9 cellular contexts compared by ENCODE assay signal in genomic region chr16:66905633-66906539, GRCh38. TPM values are rescaled to one million over a fixed set of nuclear protein-coding genes. Genes with fewer than 3 reads are reported as not detected.
DNase-seq lines count a peak whose midpoint lies in the region; ATAC-seq lines count a peak whose summit lies in the region.
"Had no signal": no experiment of that assay in that cellular context is flagged by ENCODE, and none has a peak within 500 bp of the region (broad histone marks: within the 10 kb centered on the region; RNA-seq: fewer than 3 reads in every experiment).

No MANE protein-coding gene starts in this region.

- DNase-seq in 8988T = peak; percentile 21
- DNase-seq in HuH-7 (ENCODE audit: low spot score) = peak; percentile 79
- peak; percentile 83 for DNase-seq in left kidney (ENCODE audit: low read depth, low spot score)
- DNase-seq in GM23248 = no peak
- no peak for DNase-seq in cerebellar cortex (ENCODE audit: low spot score)

- H3K9ac ChIP-seq in GM23248 = no peak overlapping the region

- H3K79me2 ChIP-seq in GM23248 (ENCODE audit: insufficient read depth) = no peaks in the 10 kb centered on the region

- no peak overlapping the region for H3K27ac ChIP-seq in GM23248

- in situ Hi-C loops in GM23248 (cut with MboI) = no loop called here

- no peaks in the 10 kb centered on the region for H3K27me3 ChIP-seq in GM23248 (replicated peaks; ENCODE audit: insufficient read depth)

- H4K20me1 ChIP-seq in GM23248 (ENCODE audit: insufficient read depth) = no peaks in the 10 kb centered on the region

- H3K9me3 ChIP-seq in GM23248 (ENCODE audit: low read depth) = no peaks in the 10 kb centered on the region

- 77 to 79% methylated on average over 11 of the region's 11 CpGs for WGBS in GM23248 (ENCODE audit: low coverage in 1 of 2, low lambda C conversion rate in 2 of 2, missing lambda C conversion rate in 2 of 2), 2 experiments

- no peaks in the 10 kb centered on the region for H3K9me3 Mint-ChIP-seq in activated T-helper 17 cell treated with anti-CD3 and anti-CD28 coated beads, Interleukin-2, amount 50 U/mL, for 72 hours

- no peaks in the 10 kb centered on the region for H3K36me3 ChIP-seq in GM23248 (ENCODE audit: low read depth)

- H3K4me1 Mint-ChIP-seq in activated T-helper 17 cell treated with anti-CD3 and anti-CD28 coated beads, Interleukin-2, amount 50 U/mL, for 72 hours = peaks cover 9% of the 10 kb centered on the region

- H3K4me1 ChIP-seq in GM23248 (ENCODE audit: insufficient read depth) = no peaks in the 10 kb centered on the region

- no peak overlapping the region for H3K27ac Mint-ChIP-seq in activated T-helper 17 cell treated with anti-CD3 and anti-CD28 coated beads, Interleukin-2, amount 50 U/mL, for 72 hours

- no peak overlapping the region for H3K4me3 Mint-ChIP-seq in activated T-helper 17 cell treated with anti-CD3 and anti-CD28 coated beads, Interleukin-2, amount 50 U/mL, for 72 hours

- no peaks in the 10 kb centered on the region for H3F3A ChIP-seq in GM23248 (ENCODE audit: insufficient read depth)

- H3K36me3 Mint-ChIP-seq in activated T-helper 17 cell treated with anti-CD3 and anti-CD28 coated beads, Interleukin-2, amount 50 U/mL, for 72 hours (ENCODE audit: low read depth) = no peaks in the 10 kb centered on the region

- no peaks in the 10 kb centered on the region for H3K9me2 ChIP-seq in GM23248 (ENCODE audit: insufficient read depth)

- H3K27me3 Mint-ChIP-seq in activated T-helper 17 cell treated with anti-CD3 and anti-CD28 coated beads, Interleukin-2, amount 50 U/mL, for 72 hours = no peaks in the 10 kb centered on the region

- peak; percentile 38 for ATAC-seq in activated T-helper 17 cell treated with anti-CD3 and anti-CD28 coated beads, Interleukin-2, amount 50 U/mL, for 72 hours (replicated peaks)
- ATAC-seq in GM19467 (IDR thresholded peaks at IDR 0.05; ENCODE audit: unreplicated experiment) (no peak), HG03342 (IDR thresholded peaks at IDR 0.05; ENCODE audit: unreplicated experiment) (no peak)

- no peak overlapping the region for H3K4me3 ChIP-seq in GM23248

- H2AFZ ChIP-seq in GM23248 = no peak overlapping the region

- no peak overlapping the region for H3K4me2 ChIP-seq in GM23248 (ENCODE audit: unreplicated experiment)

RNA-seq across cellular contexts. Expression of gene CDH16, which starts 12.8 kb away (rescaled TPM):
- total RNA-seq in activated T-helper 17 cell treated with anti-CD3 and anti-CD28 coated beads, Interleukin-2, amount 50 U/mL, for 72 hours = not detected
- not detected in 2 replicates for total RNA-seq in GM23248 (2014; rRNA removed; shearing (Covaris generic))
- polyA plus RNA-seq in GM23248 (2016; fragmentation: Nextera tagmentation; extraction: Ambion mirVana) = not detected in 2 replicates
- polyA plus RNA-seq: liver had no signal

RNA-seq across cellular contexts. Expression of gene RRAD, which starts 19.4 kb away (rescaled TPM):
- total RNA-seq in activated T-helper 17 cell treated with anti-CD3 and anti-CD28 coated beads, Interleukin-2, amount 50 U/mL, for 72 hours = 1 to 10 TPM; 2.1 to 6.5 TPM
- total RNA-seq in GM23248 (2014; rRNA removed; shearing (Covaris generic)) = 0.22 and 1.1 TPM in 2 replicates
- 0.70 and 0.76 TPM in 2 replicates for polyA plus RNA-seq in GM23248 (2016; fragmentation: Nextera tagmentation; extraction: Ambion mirVana)

RNA-seq across cellular contexts. Expression of gene PDP2, which starts 25.6 kb away (rescaled TPM):
- 10 to 100 TPM; 33.5 to 76.6 TPM for total RNA-seq in activated T-helper 17 cell treated with anti-CD3 and anti-CD28 coated beads, Interleukin-2, amount 50 U/mL, for 72 hours
- total RNA-seq in GM23248 (2014; rRNA removed; shearing (Covaris generic)) = 3.9 and 38.2 TPM in 2 replicates
- polyA plus RNA-seq in GM23248 (2016; fragmentation: Nextera tagmentation; extraction: Ambion mirVana) = 2.5 and 3.3 TPM in 2 replicates

RNA-seq across cellular contexts. Expression of gene CIAO2B, which starts 28.3 kb away (rescaled TPM):
- 100 to 1,000 TPM; 153 to 167 TPM for total RNA-seq in activated T-helper 17 cell treated with anti-CD3 and anti-CD28 coated beads, Interleukin-2, amount 50 U/mL, for 72 hours
- 76.1 and 111 TPM in 2 replicates for total RNA-seq in GM23248 (2014; rRNA removed; shearing (Covaris generic))
- 173 and 182 TPM in 2 replicates for polyA plus RNA-seq in GM23248 (2016; fragmentation: Nextera tagmentation; extraction: Ambion mirVana)

RNA-seq across cellular contexts. Expression of gene CES2, which starts 29.4 kb away (rescaled TPM):
- 10 to 100 TPM; 31.2 to 31.5 TPM for total RNA-seq in activated T-helper 17 cell treated with anti-CD3 and anti-CD28 coated beads, Interleukin-2, amount 50 U/mL, for 72 hours
- total RNA-seq in GM23248 (2014; rRNA removed; shearing (Covaris generic)) = 32.3 and 46.8 TPM in 2 replicates
- polyA plus RNA-seq in GM23248 (2016; fragmentation: Nextera tagmentation; extraction: Ambion mirVana) = 33.9 and 37.6 TPM in 2 replicates

Comparison
In these comparisons a context has a peak if more than half of its experiments do, and no peak if none do; other contexts are left out.
1. DNase-seq: peak in 8988T (single experiment), HuH-7 (single experiment) and left kidney (single experiment); none in GM23248 (single experiment) and cerebellar cortex (single experiment).